In the genomic region with DNA sequence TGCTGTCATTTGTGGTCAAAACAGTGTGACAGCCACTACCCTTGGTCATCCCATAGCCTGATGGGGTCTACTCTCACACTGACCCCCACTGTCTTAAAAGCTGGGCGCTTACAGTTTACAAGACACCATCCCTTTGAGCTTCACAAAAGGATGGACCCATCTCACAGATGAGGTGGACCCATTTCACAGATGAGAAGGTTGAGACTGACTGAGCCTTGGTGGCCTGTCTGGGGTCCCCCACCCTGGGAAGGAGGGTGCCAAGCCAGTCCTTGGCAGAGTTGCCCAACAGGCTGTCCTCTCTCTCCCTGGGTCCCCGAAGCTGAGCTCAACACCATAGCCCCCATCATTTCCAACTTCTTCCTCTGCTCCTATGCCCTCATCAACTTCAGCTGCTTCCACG, we compare ENCODE assay signal across 9 cellular contexts. TPM values are rescaled to one million over a fixed set of nuclear protein-coding genes. Genes with fewer than 3 reads are reported as not detected.
"Had no signal": no experiment of that assay in that cellular context is flagged by ENCODE, and none has a peak within 500 bp of the region (broad histone marks: within the 10 kb centered on the region; RNA-seq: fewer than 3 reads in every experiment).

No MANE protein-coding gene starts in this region.

- FAIRE-seq: G401.6, GM12878, GM12891, GM12892, GM18507, GM19239 had no signal

- DNase-seq: GDM1, GF-D8 had no signal

- ATAC-seq: GM12878 had no signal

- H3K4me3 ChIP-seq: GM12878 had no signal

RNA-seq across cellular contexts. Expression of a gene that starts 17.1 kb away (rescaled TPM):
- total RNA-seq: G401 had no signal
